In the genomic region with DNA sequence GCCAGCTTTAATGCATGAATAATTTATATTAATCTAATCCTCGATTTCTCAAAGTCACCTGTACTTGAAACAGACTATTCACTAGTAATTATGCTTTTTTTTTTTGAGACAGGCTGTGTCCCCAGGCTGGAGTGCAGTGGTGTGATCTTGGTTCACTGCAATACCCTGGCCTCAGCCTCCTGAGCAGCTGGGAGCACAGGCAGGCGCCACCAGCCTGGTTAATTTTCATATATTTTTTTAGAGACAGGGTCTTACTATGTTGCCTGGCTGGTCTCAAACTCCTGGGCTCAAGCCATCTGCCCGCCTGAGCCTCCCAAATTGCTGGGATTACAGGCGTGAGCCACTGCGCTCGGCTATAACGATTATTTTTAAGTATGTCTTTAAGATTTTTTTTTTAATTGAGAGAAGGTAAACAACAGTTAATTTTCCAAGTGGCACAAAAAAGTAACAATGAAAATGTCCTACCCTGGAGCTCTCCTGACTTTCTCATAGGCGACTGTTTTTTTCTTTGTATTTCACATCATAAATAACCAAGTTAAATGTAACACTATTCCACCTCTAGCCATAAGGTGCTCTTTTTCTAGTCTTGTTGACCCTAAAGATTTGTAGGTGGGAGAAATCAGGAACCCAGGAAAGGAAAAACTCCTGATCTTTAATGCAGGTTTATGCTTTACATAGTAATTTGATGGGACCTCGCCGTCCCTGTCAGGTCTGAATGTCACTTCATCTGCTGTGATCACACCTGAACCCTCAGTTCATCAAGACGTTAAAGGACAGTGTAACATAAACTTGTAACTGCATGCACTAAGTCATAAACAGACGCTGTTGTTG, we compare ENCODE assay signal across 9 cellular contexts. TPM values are rescaled to one million over a fixed set of nuclear protein-coding genes. Genes with fewer than 3 reads are reported as not detected.
A peak's percentile ranks its signal among the peaks of the same experiment; 100 is the strongest.
DNase-seq lines count a peak whose midpoint lies in the region; ATAC-seq and TF ChIP-seq lines count a peak whose summit lies in the region.
"Had no signal": no experiment of that assay in that cellular context is flagged by ENCODE, and none has a peak within 500 bp of the region (broad histone marks: within the 10 kb centered on the region; RNA-seq: fewer than 3 reads in every experiment).

No MANE protein-coding gene starts in this region.

- no peak for ATAC-seq in SK-N-SH treated with all-trans-retinoic acid at 6 μM for 48 hours

- peaks cover 51% of the 10 kb centered on the region for H3K4me1 Mint-ChIP-seq in activated CD4-positive, alpha-beta memory T cell treated with anti-CD3 and anti-CD28 coated beads, Interleukin-2, amount 10 ng/mL, durations not matched to agents 7 days and 5 days

- H3K27ac ChIP-seq in SK-N-SH (ENCODE audit: low read depth in 2 of 2, low read length in 1 of 2), result peak overlapping the region; percentile 90 to 96; a peak in 3 of 4 replicates
- no peak overlapping the region for H3K27ac ChIP-seq in iPS-20b (ENCODE audit: low read length)
- peak overlapping the region; percentile 94 for H3K27ac ChIP-seq in temporal lobe (ENCODE audit: low read depth, low read length)

- H3K27me3 ChIP-seq in SK-N-SH (ENCODE audit: insufficient read depth), result no peaks in the 10 kb centered on the region
- no peaks in the 10 kb centered on the region for H3K27me3 ChIP-seq in iPS-20b (ENCODE audit: insufficient read depth, low read length)

- H3K9me2 ChIP-seq in SK-N-SH, result no peaks in the 10 kb centered on the region

- H3K79me2 ChIP-seq in SK-N-SH (ENCODE audit: insufficient read depth), result peaks cover 63% of the 10 kb centered on the region

- H4K20me1 ChIP-seq in SK-N-SH (ENCODE audit: insufficient read depth), result peaks cover 29% of the 10 kb centered on the region

- TF ChIP-seq RAD21 in SK-N-SH (IDR thresholded peaks at IDR 0.05; ENCODE audit: low read length), result no peak

- peaks cover 9 to 15% of the 10 kb centered on the region in 2 experiments; a peak in 3 of 4 replicates for H3K4me1 ChIP-seq in SK-N-SH (ENCODE audit: control insufficient read depth in 1 of 2, insufficient read depth in 2 of 2, low read depth in 1 of 2, low read length in 1 of 2)
- peaks cover 4% of the 10 kb centered on the region; the same call in 1 of the 2 replicates for H3K4me1 ChIP-seq in iPS-20b (ENCODE audit: insufficient read depth, low read length)

- peak overlapping the region; percentile 92 for H3K4me2 ChIP-seq in SK-N-SH

- POLR2A ChIA-PET in SK-N-SH (lab: Yijun Ruan, JAX), result interaction anchor here (1.0 to 2.7 kb wide), 2 partner anchors 23 to 33 kb away, joined by 3 to 21 read pairs; a partner anchor contains a TSS
- POLR2A ChIA-PET in activated CD4-positive, alpha-beta memory T cell treated with anti-CD3 and anti-CD28 coated beads, Interleukin-2, amount 10 ng/mL, durations not matched to agents 7 days and 5 days (lab: Charles Lee), result interaction anchor here (0.7 to 20.9 kb wide), 12 partner anchors 8 to 512 kb away, joined by 3 to 752 read pairs (median 26); a partner anchor contains a TSS

- TF ChIP-seq CTCF in SK-N-SH (IDR thresholded peaks at IDR 0.05), result no peak

- peak overlapping the region; percentile 56 for H2AFZ ChIP-seq in SK-N-SH (ENCODE audit: low read depth)

- no peaks in the 10 kb centered on the region for H3K27me3 Mint-ChIP-seq in activated CD4-positive, alpha-beta memory T cell treated with anti-CD3 and anti-CD28 coated beads, Interleukin-2, amount 10 ng/mL, durations not matched to agents 7 days and 5 days

- peaks cover 48% of the 10 kb centered on the region for H3F3A ChIP-seq in SK-N-SH (replicated peaks; ENCODE audit: insufficient read depth)

- CTCF ChIA-PET in SK-N-SH (lab: Yijun Ruan, JAX), result interaction anchor here (0.6 to 2.6 kb wide), 5 partner anchors 14 to 512 kb away, joined by 3 to 9 read pairs (median 3); no protein-coding TSS in a partner anchor
- CTCF ChIA-PET in activated CD4-positive, alpha-beta memory T cell treated with anti-CD3 and anti-CD28 coated beads, Interleukin-2, amount 10 ng/mL, durations not matched to agents 7 days and 5 days (lab: Charles Lee), result interaction anchor here (0.6 to 1.8 kb wide), 8 partner anchors 9 to 485 kb away, joined by 3 to 8 read pairs (median 4); no protein-coding TSS in a partner anchor

- no peaks in the 10 kb centered on the region for H3K9me3 ChIP-seq in SK-N-SH
- no peaks in the 10 kb centered on the region for H3K9me3 ChIP-seq in iPS-20b (ENCODE audit: insufficient read depth, low read depth, low read length)

- H3K4me3 ChIP-seq in SK-N-SH (ENCODE audit: low read depth in 2 of 2, low read length in 1 of 2) (peak overlapping the region; percentile 84 to 90), iPS-20b (ENCODE audit: low read length) (peak overlapping the region; percentile 91)

- no peak for DNase-seq in SK-N-SH
- DNase-seq in activated CD4-positive, alpha-beta memory T cell treated with anti-CD3 and anti-CD28 coated beads, Interleukin-2, amount 10 ng/mL, durations not matched to agents 7 days and 5 days, result no peak
- DNase-seq in Kasumi-1 (lab: John Stamatoyannopoulos, UW), result no peak
- no peak for DNase-seq in stimulated activated naive CD4-positive, alpha-beta T cell treated with Interleukin-2 at 50 U/mL for 16 hours (lab: John Stamatoyannopoulos, UW)
- no peak for DNase-seq in NOMO-1 treated with dmso at 0.1 percent for 144 hours (lab: John Stamatoyannopoulos, UW; ENCODE audit: unreplicated experiment)
- DNase-seq: activated CD8-positive, alpha-beta memory T cell treated with anti-CD3 and anti-CD28 coated beads, Interleukin-2, amount 50 U/mL, for 48 hours had no signal

- TF ChIP-seq EP300 in SK-N-SH (IDR thresholded peaks at IDR 0.05; ENCODE audit: borderline replicate concordance in 1 of 2, low read depth in 1 of 2, low read length in 1 of 2), result no peak

- H3K9ac ChIP-seq in SK-N-SH (peak overlapping the region; percentile 84), iPS-20b (ENCODE audit: low read depth, low read length) (peak overlapping the region; percentile 93; the same call in 1 of the 2 replicates)

- peak overlapping the region; percentile 80 for H3K27ac Mint-ChIP-seq in activated CD4-positive, alpha-beta memory T cell treated with anti-CD3 and anti-CD28 coated beads, Interleukin-2, amount 10 ng/mL, durations not matched to agents 7 days and 5 days

- peaks cover 36 to 46% of the 10 kb centered on the region in 2 experiments for H3K36me3 ChIP-seq in SK-N-SH (replicated peaks in 1 of 2; ENCODE audit: control insufficient read depth in 1 of 2, insufficient read depth in 2 of 2, low read length in 1 of 2)
- H3K36me3 ChIP-seq in iPS-20b (ENCODE audit: insufficient read depth, low read depth, low read length), result peaks cover 45% of the 10 kb centered on the region

- peaks cover 59% of the 10 kb centered on the region for H3K36me3 Mint-ChIP-seq in activated CD4-positive, alpha-beta memory T cell treated with anti-CD3 and anti-CD28 coated beads, Interleukin-2, amount 10 ng/mL, durations not matched to agents 7 days and 5 days (ENCODE audit: low read depth)

- H3K9me3 Mint-ChIP-seq in activated CD4-positive, alpha-beta memory T cell treated with anti-CD3 and anti-CD28 coated beads, Interleukin-2, amount 10 ng/mL, durations not matched to agents 7 days and 5 days, result no peaks in the 10 kb centered on the region

- WGBS in SK-N-SH (ENCODE audit: low lambda C conversion rate), result 72% methylated on average over 12 of the region's 12 CpGs

- peak overlapping the region; percentile 86 for H3K4me3 Mint-ChIP-seq in activated CD4-positive, alpha-beta memory T cell treated with anti-CD3 and anti-CD28 coated beads, Interleukin-2, amount 10 ng/mL, durations not matched to agents 7 days and 5 days

TF ChIP-seq in SK-N-SH, 30 proteins besides CTCF, POLR2A, EP300 and RAD21 (continues in another document):
- TF ChIP-seq ELF1 (IDR thresholded peaks at IDR 0.05), result no peak
- TF ChIP-seq, protein P1, sequence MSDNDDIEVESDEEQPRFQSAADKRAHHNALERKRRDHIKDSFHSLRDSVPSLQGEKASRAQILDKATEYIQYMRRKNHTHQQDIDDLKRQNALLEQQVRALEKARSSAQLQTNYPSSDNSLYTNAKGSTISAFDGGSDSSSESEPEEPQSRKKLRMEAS (IDR thresholded peaks at IDR 0.05; ENCODE audit: low read depth), result no peak
- TF ChIP-seq, protein P2, sequence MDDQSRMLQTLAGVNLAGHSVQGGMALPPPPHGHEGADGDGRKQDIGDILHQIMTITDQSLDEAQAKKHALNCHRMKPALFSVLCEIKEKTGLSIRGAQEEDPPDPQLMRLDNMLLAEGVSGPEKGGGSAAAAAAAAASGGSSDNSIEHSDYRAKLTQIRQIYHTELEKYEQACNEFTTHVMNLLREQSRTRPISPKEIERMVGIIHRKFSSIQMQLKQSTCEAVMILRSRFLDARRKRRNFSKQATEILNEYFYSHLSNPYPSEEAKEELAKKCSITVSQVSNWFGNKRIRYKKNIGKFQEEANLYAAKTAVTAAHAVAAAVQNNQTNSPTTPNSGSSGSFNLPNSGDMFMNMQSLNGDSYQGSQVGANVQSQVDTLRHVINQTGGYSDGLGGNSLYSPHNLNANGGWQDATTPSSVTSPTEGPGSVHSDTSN (IDR thresholded peaks at IDR 0.05), result no peak
- TF ChIP-seq JUND (IDR thresholded peaks at IDR 0.05), result no peak

RNA-seq across cellular contexts. Expression of a gene that starts 1.3 kb away (rescaled TPM):
- 1.1 and 1.3 TPM in 2 replicates for polyA plus RNA-seq in SK-N-SH (2012; rRNA removed)
- polyA plus RNA-seq in SK-N-SH (2012; cell fraction: cytosol; rRNA removed), result 1.4 and 1.6 TPM in 2 replicates
- 2.6 and 2.7 TPM in 2 replicates for polyA plus RNA-seq in SK-N-SH (2012; cell fraction: nucleus; rRNA removed)
- 100 to 1,000 TPM; 103 to 111 TPM for total RNA-seq in activated CD4-positive, alpha-beta memory T cell treated with anti-CD3 and anti-CD28 coated beads, Interleukin-2, amount 10 ng/mL, durations not matched to agents 7 days and 5 days
- 113 TPM for total RNA-seq in temporal lobe

RNA-seq across cellular contexts. Expression of a gene that starts 32.8 kb away (rescaled TPM):
- polyA plus RNA-seq in SK-N-SH (2012; rRNA removed), result 99.1 and 101 TPM in 2 replicates
- 121 and 162 TPM in 2 replicates for polyA plus RNA-seq in SK-N-SH (2012; cell fraction: cytosol; rRNA removed)
- 27.9 and 46.5 TPM in 2 replicates for polyA plus RNA-seq in SK-N-SH (2012; cell fraction: nucleus; rRNA removed)
- total RNA-seq in activated CD4-positive, alpha-beta memory T cell treated with anti-CD3 and anti-CD28 coated beads, Interleukin-2, amount 10 ng/mL, durations not matched to agents 7 days and 5 days, result 100 to 1,000 TPM; 288 to 295 TPM
- 52.9 TPM for total RNA-seq in temporal lobe
